1 cellular context compared by ENCODE assay signal in genomic region chr3:4730734-4731133, GRCh38.
TF ChIP-seq lines count a peak whose summit lies in the region.

No MANE protein-coding gene starts in this region.

TF ChIP-seq in K562, 482 proteins besides CTCF, POLR2A, EP300 and RAD21 (continued from another document):
- no peak for TF ChIP-seq IRF1 (CRISPR knock-in tag; IDR thresholded peaks at IDR 0.05; ENCODE audit: borderline replicate concordance)
- TF ChIP-seq ZC3H8 (IDR thresholded peaks at IDR 0.05) = no peak
- peak; percentile 57 for TF ChIP-seq PKNOX1 (IDR thresholded peaks at IDR 0.05)
- no peak for TF ChIP-seq MYC (IDR thresholded peaks at IDR 0.05; ENCODE audit: low read depth, low read length)
- TF ChIP-seq MYC (CRISPR knock-in tag; IDR thresholded peaks at IDR 0.05; ENCODE audit: borderline replicate concordance, low read depth) = no peak
- TF ChIP-seq WHSC1 (IDR thresholded peaks at IDR 0.05; ENCODE audit: low read length) = peak; percentile 47
